Comparison of ENCODE assay signal across 1 cellular context in genomic region chr2:63059434-63060078, GRCh38.
TF ChIP-seq lines count a peak whose summit lies in the region.

No MANE protein-coding gene starts in this region.

TF ChIP-seq in SK-N-SH treated with all-trans-retinoic acid at 6 μM for 48 hours, 23 proteins besides CTCF, POLR2A, EP300 and RAD21 (continued from another document):
- TF ChIP-seq TSHZ2 (CRISPR knock-in tag; IDR thresholded peaks at IDR 0.05) (no peak), SNAI2 (CRISPR knock-in tag; IDR thresholded peaks at IDR 0.05) (no peak), RARB (CRISPR knock-in tag; IDR thresholded peaks at IDR 0.05) (no peak)
